Comparison of ENCODE assay signal across 20 cellular contexts in the genomic region with DNA sequence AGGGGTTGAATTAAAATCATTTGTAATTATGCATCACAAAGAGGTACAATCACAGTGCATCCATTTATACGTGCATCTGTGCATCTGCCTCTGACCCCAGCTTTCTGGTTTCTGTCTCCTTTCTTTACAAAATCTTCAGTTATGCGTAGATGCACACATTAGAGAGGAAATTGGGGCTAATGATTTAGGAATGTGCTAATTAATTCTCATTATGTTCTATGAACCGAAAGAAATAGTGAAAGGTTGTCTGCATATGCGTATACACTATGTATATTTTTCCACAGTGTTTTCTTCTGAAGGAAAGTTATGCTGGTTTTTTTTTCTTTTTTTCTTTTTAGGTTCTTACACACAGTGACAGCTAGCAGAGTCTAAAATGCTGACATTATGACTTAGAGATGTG.
DNase-seq lines count a peak whose midpoint lies in the region; ATAC-seq, FAIRE-seq and TF ChIP-seq lines count a peak whose summit lies in the region.
"Had no signal": no experiment of that assay in that cellular context is flagged by ENCODE, and none has a peak within 500 bp of the region (broad histone marks: within the 10 kb centered on the region; RNA-seq: fewer than 3 reads in every experiment).

No MANE protein-coding gene starts in this region.

- no peak overlapping the region for H2BK20ac ChIP-seq in H1 (ENCODE audit: low read length)

- H4K8ac ChIP-seq in H1 (ENCODE audit: extremely low read depth, insufficient read depth, low read length) = no peak overlapping the region

- H3K4me2 ChIP-seq in H1 (ENCODE audit: insufficient read depth in 1 of 2, low read depth in 2 of 2, low read length in 2 of 2) = peak overlapping the region; percentile 42 to 59; a peak in 3 of 4 replicates

- POLR2A ChIA-PET in H1 (lab: Charles Lee; ENCODE audit: partially characterized antibody) = no interaction called here

- no peak overlapping the region for H3K56ac ChIP-seq in H1 (replicated peaks; ENCODE audit: insufficient read length, low read depth, low read length)

- no peak overlapping the region for H4K5ac ChIP-seq in H1 (ENCODE audit: insufficient read length, low read depth, low read length)

- H2BK5ac ChIP-seq in H1 (ENCODE audit: low read depth, low read length) = no peak overlapping the region

- H3K27me3 Mint-ChIP-seq in nephron progenitor cell (ENCODE audit: low read depth, poor library complexity) = no peaks in the 10 kb centered on the region

- H4K20me1 ChIP-seq in H1 (replicated peaks in 1 of 2; ENCODE audit: control insufficient read depth in 1 of 2, insufficient read depth in 2 of 2, low read length in 2 of 2) = no peaks in the 10 kb centered on the region

- 41% methylated on average over 4 of the region's 4 CpGs; no CpG with 5 or more reads in 1 of the 2 experiments for WGBS in H1 (ENCODE audit: extremely low coverage in 1 of 2, insufficient coverage in 1 of 2, insufficient read length in 1 of 2, insufficient replicate concordance in 2 of 2, low coverage in 1 of 2, low lambda C conversion rate in 2 of 2, missing lambda C conversion rate in 1 of 2), 2 experiments
- 27 to 65% (median 50%) methylated on average over 4 of the region's 4 CpGs for WGBS in stomach, 5 donors

- peak overlapping the region; percentile 45 for H3K4me3 ChIP-seq in HUES6 (ENCODE audit: low read depth, low read length)
- H3K4me3 ChIP-seq in H1 (ENCODE audit: extremely low read depth in 1 of 4, insufficient read depth in 2 of 4, low read depth in 3 of 4, low read length in 4 of 4) = peak overlapping the region in 1 of 4 experiments; percentile 51; a peak in 2 of 8 replicates
- H3K4me3 ChIP-seq in stomach = peak overlapping the region in 2 of 4 donors; percentile 22 to 30
- H3K4me3 ChIP-seq in Peyer's patch = no peak overlapping the region
- H3K4me3 ChIP-seq: A549, GM12878, GM23248, SJCRH30 had no signal

- no peak for TF ChIP-seq POLR2A in H1 (IDR thresholded peaks at IDR 0.05; ENCODE audit: control extremely low read depth in 1 of 2, low read depth in 2 of 2, low read length in 2 of 2)
- no peak for TF ChIP-seq POLR2A in stomach (IDR thresholded peaks at IDR 0.05)
- TF ChIP-seq POLR2A in Peyer's patch (IDR thresholded peaks at IDR 0.05) = no peak

- peaks cover 20% of the 10 kb centered on the region for H3K4me1 Mint-ChIP-seq in nephron progenitor cell

- no peaks in the 10 kb centered on the region for H3K23me2 ChIP-seq in H1 (ENCODE audit: low read depth, low read length)

- CTCF ChIA-PET in H1 (lab: Charles Lee; ENCODE audit: partially characterized antibody) = interaction anchor here (0.6 to 1.6 kb wide), 6 partner anchors 8 to 583 kb away, joined by 3 to 5 read pairs (median 4); no protein-coding TSS in a partner anchor

- no peak overlapping the region for H3K4ac ChIP-seq in H1 (replicated peaks; ENCODE audit: insufficient read length, low read depth, low read length)

- no peaks in the 10 kb centered on the region for H3K36me3 ChIP-seq in HUES6 (ENCODE audit: control insufficient read depth, insufficient read depth, low read length)
- H3K36me3 ChIP-seq in H1 (ENCODE audit: control insufficient read depth in 2 of 4, insufficient read depth in 4 of 4, low read length in 3 of 4) = no peaks in the 10 kb centered on the region
- no peaks in the 10 kb centered on the region for H3K36me3 ChIP-seq in stomach
- no peaks in the 10 kb centered on the region for H3K36me3 ChIP-seq in Peyer's patch
- H3K36me3 ChIP-seq: SJCRH30 had no signal

- H2BK120ac ChIP-seq in H1 (replicated peaks; ENCODE audit: low read depth, low read length) = no peak overlapping the region

- H3K27ac ChIP-seq in HUES6 (ENCODE audit: low read depth, low read length) (no peak overlapping the region), H1 (ENCODE audit: low read depth, low read length) (no peak overlapping the region), stomach (peak overlapping the region in 4 of 5 donors; percentile 66 to 85 (median 82)), Peyer's patch (no peak overlapping the region)
- H3K27ac ChIP-seq: A549, C4-2B, GM23248, SJCRH30 had no signal

- H3K36me3 Mint-ChIP-seq in nephron progenitor cell (ENCODE audit: low read depth) = no peaks in the 10 kb centered on the region

- DNase-seq in H1 (ENCODE audit: low read depth in 1 of 2, low spot score in 2 of 2) = no peak
- no peak for DNase-seq in nephron progenitor cell
- DNase-seq in stomach = no peak
- no peak for DNase-seq in NOMO-1 treated with DMSO at 0.1 percent for 48 hours (lab: John Stamatoyannopoulos, UW; ENCODE audit: unreplicated experiment)
- no peak for DNase-seq in Peyer's patch
- DNase-seq in left cardiac atrium = no peak
- DNase-seq: DND-41, GDM1, GM23248, NCI-H1092 treated with DMSO at 0.1 percent for 48 hours, NCI-H187 treated with DMSO at 0.1 percent for 48 hours, NCI-H526 treated with DMSO at 0.1 percent for 48 hours, PC-3, SJCRH30 had no signal

- no peak overlapping the region for H2AK5ac ChIP-seq in H1 (ENCODE audit: low read depth, low read length)

- TF ChIP-seq RAD21 in H1 (IDR thresholded peaks at IDR 0.05 in 1 of 2, conservative IDR thresholded peaks at IDR 0.05 in 1 of 2; ENCODE audit: low read depth in 2 of 2, low read length in 2 of 2) = no peak

- H2AFZ ChIP-seq in H1 (ENCODE audit: low read length) = no peak overlapping the region
- H2AFZ ChIP-seq: GM23248 had no signal

- H3K9ac ChIP-seq in HUES6 (ENCODE audit: low read length) (no peak overlapping the region), H1 (replicated peaks in 1 of 4; ENCODE audit: extremely low read depth in 1 of 4, low read depth in 3 of 4, low read length in 3 of 4) (no peak overlapping the region)
- H3K9ac ChIP-seq: GM23248 had no signal

- H3K27me3 ChIP-seq in HUES6 (ENCODE audit: control insufficient read depth, insufficient read depth, low read length) (no peaks in the 10 kb centered on the region), H1 (replicated peaks in 1 of 4; ENCODE audit: control insufficient read depth in 3 of 4, extremely low read depth in 1 of 4, insufficient read depth in 3 of 4, low read length in 3 of 4) (peaks cover 0 to 1% (median 0%) of the 10 kb centered on the region in 4 experiments; a peak in 1 of 7 replicates), stomach (no peaks in the 10 kb centered on the region), Peyer's patch (no peaks in the 10 kb centered on the region)
- H3K27me3 ChIP-seq: SJCRH30 had no signal

- no peak overlapping the region for H4K91ac ChIP-seq in H1 (replicated peaks; ENCODE audit: insufficient read length, low read length)

- no peaks in the 10 kb centered on the region for H3K79me1 ChIP-seq in H1 (ENCODE audit: low read depth, low read length)

- TF ChIP-seq CTCF in H1 (IDR thresholded peaks at IDR 0.05; ENCODE audit: control extremely low read depth in 1 of 3, insufficient read depth in 1 of 3, low read depth in 1 of 3, low read length in 3 of 3) (no peak), nephron progenitor cell (IDR thresholded peaks at IDR 0.05) (no peak), stomach (IDR thresholded peaks at IDR 0.05) (no peak), Peyer's patch (IDR thresholded peaks at IDR 0.05) (no peak)

- no peaks in the 10 kb centered on the region for H3K79me2 ChIP-seq in H1 (ENCODE audit: control insufficient read depth in 1 of 2, insufficient read depth in 2 of 2, low read length in 2 of 2)

- H2BK12ac ChIP-seq in H1 (ENCODE audit: low read depth, low read length) = no peak overlapping the region

- no peak for FAIRE-seq in H1 (lab: Jason Lieb, UNC)
- FAIRE-seq: A549, GM12878, GM18507 had no signal

- H3K4me3 Mint-ChIP-seq in nephron progenitor cell = peak overlapping the region; percentile 75

- H3K14ac ChIP-seq in H1 (ENCODE audit: insufficient read length) = no peak overlapping the region

- ATAC-seq in HG02610 (IDR thresholded peaks at IDR 0.05; ENCODE audit: unreplicated experiment) (no peak), left cardiac atrium (no peak)
- ATAC-seq: A549, GM12878, PC-3 had no signal

- H3K27ac Mint-ChIP-seq in nephron progenitor cell = no peak overlapping the region

- no peak overlapping the region for H2BK15ac ChIP-seq in H1 (ENCODE audit: low read length)

- H3K23ac ChIP-seq in H1 (ENCODE audit: insufficient read length) = no peak overlapping the region

- no peak overlapping the region for H3K18ac ChIP-seq in H1 (ENCODE audit: extremely low read depth, low read length)

- peaks cover 23% of the 10 kb centered on the region for H3K4me1 ChIP-seq in HUES6 (ENCODE audit: control insufficient read depth, insufficient read depth, low read length)
- H3K4me1 ChIP-seq in H1 (replicated peaks in 1 of 4; ENCODE audit: control insufficient read depth in 3 of 4, insufficient read depth in 4 of 4, low read length in 3 of 4) = peaks cover 0 to 10% (median 2%) of the 10 kb centered on the region in 4 experiments; a peak in 3 of 7 replicates
- H3K4me1 ChIP-seq in stomach = peaks cover 6 to 64% (median 41%) of the 10 kb centered on the region in 4 donors
- H3K4me1 ChIP-seq in Peyer's patch = no peaks in the 10 kb centered on the region
- H3K4me1 ChIP-seq: A549, SJCRH30 had no signal

- TF ChIP-seq EP300 in H1 (IDR thresholded peaks at IDR 0.05; ENCODE audit: borderline replicate concordance in 1 of 2, low read depth in 2 of 2, low read length in 2 of 2) = no peak
- no peak for TF ChIP-seq EP300 in stomach (IDR thresholded peaks at IDR 0.05)

- H3K9me3 ChIP-seq in HUES6 (ENCODE audit: control insufficient read depth, insufficient read depth, low read depth, low read length) = peaks cover 2% of the 10 kb centered on the region; the same call in 1 of the 2 replicates
- no peaks in the 10 kb centered on the region for H3K9me3 ChIP-seq in H1 (ENCODE audit: insufficient read depth in 2 of 2, low read depth in 1 of 2, low read length in 1 of 2)
- no peaks in the 10 kb centered on the region for H3K9me3 ChIP-seq in stomach
- no peaks in the 10 kb centered on the region for H3K9me3 ChIP-seq in Peyer's patch
- H3K9me3 ChIP-seq: A549, SJCRH30 had no signal

- intact Hi-C loops in stomach (cut with DNase I; ENCODE audit: low total_unique reads) (no loop called here), left cardiac atrium (cut with DNase I) (no loop called here)

- H3K9me3 Mint-ChIP-seq in nephron progenitor cell = no peaks in the 10 kb centered on the region

TF ChIP-seq in H1, 55 proteins besides CTCF, POLR2A, EP300 and RAD21 (continues in another document):
- TF ChIP-seq JUN (IDR thresholded peaks at IDR 0.05; ENCODE audit: low read depth, low read length) (no peak), BRCA1 (IDR thresholded peaks at IDR 0.05; ENCODE audit: low read depth, low read length) (no peak), TAF1 (IDR thresholded peaks at IDR 0.05; ENCODE audit: low read depth, low read length) (no peak), CHD1 (IDR thresholded peaks at IDR 0.05; ENCODE audit: low read depth, low read length) (no peak), SAP30 (IDR thresholded peaks at IDR 0.05; ENCODE audit: insufficient read depth, insufficient replicate concordance, low read length) (no peak), EGR1 (IDR thresholded peaks at IDR 0.05; ENCODE audit: borderline replicate concordance, low read depth, low read length) (no peak), SP1 (IDR thresholded peaks at IDR 0.05; ENCODE audit: low read depth, low read length) (no peak), SP2 (IDR thresholded peaks at IDR 0.05; ENCODE audit: low read length) (no peak)
- TF ChIP-seq, protein P1, sequence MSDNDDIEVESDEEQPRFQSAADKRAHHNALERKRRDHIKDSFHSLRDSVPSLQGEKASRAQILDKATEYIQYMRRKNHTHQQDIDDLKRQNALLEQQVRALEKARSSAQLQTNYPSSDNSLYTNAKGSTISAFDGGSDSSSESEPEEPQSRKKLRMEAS (IDR thresholded peaks at IDR 0.05) = no peak

Comparison
In these comparisons a context has a peak if more than half of its experiments do, and no peak if none do; other contexts are left out.
1. H3K27ac ChIP-seq: peak in stomach (4 of 5); none in HUES6 (single experiment), H1 (single experiment) and Peyer's patch (0 of 4).